ENCODE assay signal across 9 cellular contexts in genomic region chr13:43057653-43058317, GRCh38. TPM values are rescaled to one million over a fixed set of nuclear protein-coding genes. Genes with fewer than 3 reads are reported as not detected.
DNase-seq lines count a peak whose midpoint lies in the region; ATAC-seq, FAIRE-seq and TF ChIP-seq lines count a peak whose summit lies in the region.
"Had no signal": no experiment of that assay in that cellular context is flagged by ENCODE, and none has a peak within 500 bp of the region (broad histone marks: within the 10 kb centered on the region; RNA-seq: fewer than 3 reads in every experiment).

No MANE protein-coding gene starts in this region.

- TSS peak; percentile 52 for BruUV-seq in PC-9 (replicated peaks; lab: Mats Ljungman, UMichigan)

- H3K36me3 ChIP-seq in PC-9 (ENCODE audit: low read depth) (no peaks in the 10 kb centered on the region; the same call in 1 of the 2 replicates), smooth muscle cell (ENCODE audit: low read depth) (no peaks in the 10 kb centered on the region), kidney (ENCODE audit: control insufficient read depth in 1 of 2, insufficient read depth in 2 of 2, low read length in 2 of 2) (no peaks in the 10 kb centered on the region)

- H3K9ac ChIP-seq in smooth muscle cell (ENCODE audit: low read depth): peak overlapping the region; percentile 71
- H3K9ac ChIP-seq in kidney (ENCODE audit: low read length in 2 of 2): no peak overlapping the region

- intact Hi-C loops in PC-9 (cut with micrococcal nuclease; ENCODE audit: unreplicated experiment): loop anchor here (1.0 to 10.0 kb wide), 4 partner anchors 61 to 333 kb away; no protein-coding TSS in a partner anchor
- intact Hi-C loops in kidney (cut with DNase I): no loop called here

- peak; percentile 49 for DNase-seq in activated T-cell treated with anti-CD3 and anti-CD28 coated beads, Interleukin-2, amount 50 U/mL, for 1 hour
- no peak for DNase-seq in activated T-cell treated with anti-CD3 and anti-CD28 coated beads for 4 hours
- DNase-seq in PC-9: peak in 1 of 2 experiments; percentile 15
- DNase-seq in dermis blood vessel endothelial cell: peak; percentile 50
- no peak for DNase-seq in smooth muscle cell (lab: John Stamatoyannopoulos, UW; ENCODE audit: unreplicated experiment)
- no peak for DNase-seq in NCI-H1092 (lab: John Stamatoyannopoulos, UW)
- no peak for DNase-seq in kidney

- H2AFZ ChIP-seq in PC-9: no peak overlapping the region
- H2AFZ ChIP-seq in smooth muscle cell (ENCODE audit: low read depth): no peak overlapping the region

- H3K79me2 ChIP-seq in PC-9 (ENCODE audit: low read depth) (peaks cover 51% of the 10 kb centered on the region), smooth muscle cell (ENCODE audit: low read depth) (peaks cover 9% of the 10 kb centered on the region)

- H4K20me1 ChIP-seq in PC-9 (ENCODE audit: insufficient read depth): no peaks in the 10 kb centered on the region
- H4K20me1 ChIP-seq in smooth muscle cell (ENCODE audit: low read depth): no peaks in the 10 kb centered on the region

- H3K4me3 ChIP-seq in PC-9 (peak overlapping the region; percentile 26; the same call in 1 of the 2 replicates), smooth muscle cell (peak overlapping the region; percentile 60), kidney (ENCODE audit: low read length in 2 of 2) (no peak overlapping the region)

- H3K4me2 ChIP-seq in PC-9 (peak overlapping the region; percentile 63), smooth muscle cell (peak overlapping the region; percentile 90)

- H3K4me1 ChIP-seq in PC-9 (replicated peaks; ENCODE audit: insufficient read depth): peaks cover 70% of the 10 kb centered on the region
- peaks cover 71% of the 10 kb centered on the region for H3K4me1 ChIP-seq in smooth muscle cell (ENCODE audit: low read depth)
- peaks cover 6 to 7% of the 10 kb centered on the region in 2 donors for H3K4me1 ChIP-seq in kidney (ENCODE audit: control insufficient read depth in 1 of 2, insufficient read depth in 1 of 2, low read depth in 1 of 2, low read length in 2 of 2)

- CTCF ChIA-PET in PC-9 (lab: Charles Lee): interaction anchor here (0.7 kb wide), 1 partner anchor 88 kb away, joined by 4 read pairs; no protein-coding TSS in a partner anchor

- H3K27ac ChIP-seq in PC-9 (peak overlapping the region; percentile 82), smooth muscle cell (ENCODE audit: low read depth) (peak overlapping the region; percentile 88), kidney (ENCODE audit: low read depth in 2 of 2, low read length in 2 of 2) (no peak overlapping the region)

- peaks cover 26% of the 10 kb centered on the region for H3F3A ChIP-seq in PC-9 (ENCODE audit: insufficient read depth, low read depth)
- peaks cover 36% of the 10 kb centered on the region for H3F3A ChIP-seq in smooth muscle cell (ENCODE audit: low read depth)

- H3K27me3 ChIP-seq in PC-9 (ENCODE audit: insufficient read depth, low read depth): no peaks in the 10 kb centered on the region
- no peaks in the 10 kb centered on the region for H3K27me3 ChIP-seq in smooth muscle cell (ENCODE audit: low read depth)

- WGBS in smooth muscle cell (ENCODE audit: low lambda C conversion rate): 6% methylated on average over 3 of the region's 3 CpGs

- POLR2A ChIA-PET in PC-9 (lab: Charles Lee; ENCODE audit: unreplicated experiment): interaction anchor here (0.8 kb wide), 1 partner anchor 18 kb away, joined by 8 read pairs; no protein-coding TSS in a partner anchor

- TF ChIP-seq CTCF in PC-9 (conservative IDR thresholded peaks at IDR 0.05): no peak
- no peak for TF ChIP-seq CTCF in smooth muscle cell (IDR thresholded peaks at IDR 0.05; ENCODE audit: borderline replicate concordance, insufficient read depth, poor library complexity, severe bottlenecking)
- no peak for TF ChIP-seq CTCF in kidney (IDR thresholded peaks at IDR 0.05; ENCODE audit: borderline replicate concordance, extremely low read depth, insufficient read depth)

- H3K9me2 ChIP-seq in PC-9 (ENCODE audit: insufficient read depth): no peaks in the 10 kb centered on the region

- no peaks in the 10 kb centered on the region; the same call in 1 of the 2 replicates for H3K9me3 ChIP-seq in PC-9 (ENCODE audit: insufficient read depth, low read depth)
- H3K9me3 ChIP-seq in smooth muscle cell (replicated peaks; ENCODE audit: low read depth): no peaks in the 10 kb centered on the region
- no peaks in the 10 kb centered on the region for H3K9me3 ChIP-seq in kidney (ENCODE audit: control insufficient read depth in 1 of 2, low read length in 2 of 2)

- no peak for ATAC-seq in HG03439 (IDR thresholded peaks at IDR 0.05; ENCODE audit: unreplicated experiment)

- FAIRE-seq in kidney (lab: Jason Lieb, UNC): no peak
- FAIRE-seq: G401.6 had no signal

RNA-seq across cellular contexts. Expression of gene DNAJC15, which starts 34.4 kb away (rescaled TPM):
- total RNA-seq in PC-9 (2021) (12.7 and 14.8 TPM in 2 replicates), dermis blood vessel endothelial cell (4.9 and 14.0 TPM in 2 replicates), smooth muscle cell (4.3 and 4.4 TPM in 2 replicates), kidney (18.8 TPM)
- polyA plus RNA-seq in smooth muscle cell (6.9 and 15.6 TPM in 2 replicates), kidney (ENCODE audit: insufficient read depth, low read depth, low replicate concordance) (31.0 TPM)

Comparison
In these comparisons a context has a peak if more than half of its experiments do, and no peak if none do; other contexts are left out.
1. DNase-seq: peak in activated T-cell treated with anti-CD3 and anti-CD28 coated beads, Interleukin-2, amount 50 U/mL, for 1 hour (single experiment) and dermis blood vessel endothelial cell (single experiment); none in activated T-cell treated with anti-CD3 and anti-CD28 coated beads for 4 hours (single experiment), smooth muscle cell (single experiment), NCI-H1092 (single experiment) and kidney (single experiment).
2. H3K27ac ChIP-seq: peak in PC-9 (single experiment) and smooth muscle cell (single experiment); none in kidney (0 of 2).
3. H3K4me3 ChIP-seq: peak in PC-9 (single experiment) and smooth muscle cell (single experiment); none in kidney (0 of 2).